In genomic region chr2:61214171-61214570, GRCh38 we compare ENCODE assay signal across 19 cellular contexts.
"Had no signal": no experiment of that assay in that cellular context is flagged by ENCODE, and none has a peak within 500 bp of the region (broad histone marks: within the 10 kb centered on the region; RNA-seq: fewer than 3 reads in every experiment).

No MANE protein-coding gene starts in this region.

- H3K4me1 Mint-ChIP-seq: activated CD4-positive, alpha-beta T cell treated with anti-CD3 and anti-CD28 coated beads, Interleukin-2, amount 10 ng/mL, durations not matched to agents 24 days and 14 days; memory B cell; naive thymus-derived CD8-positive, alpha-beta T cell; WTC11 had no signal

- DNase-seq: activated CD4-positive, alpha-beta T cell treated with anti-CD3 and anti-CD28 coated beads, Interleukin-2, amount 10 ng/mL, durations not matched to agents 24 days and 14 days; activated CD8-positive, alpha-beta memory T cell treated with anti-CD3 and anti-CD28 coated beads, Interleukin-2, amount 50 U/mL, for 48 hours; activated naive CD4-positive, alpha-beta T cell treated with anti-CD3 and anti-CD28 coated beads, Interleukin-2, amount 50 U/mL, for 16 hours; left lung; naive thymus-derived CD8-positive, alpha-beta T cell; right cardiac atrium; small intestine; stimulated activated CD4-positive, alpha-beta T cell treated with anti-CD3 and anti-CD28 coated beads, Interleukin-4, amount 100 ng/mL, for 4 hours; stimulated activated CD8-positive, alpha-beta memory T cell treated with anti-CD3 and anti-CD28 coated beads, Interleukin-4, amount 100 ng/mL, for 48 hours; stomach; T-helper 2 cell; thyroid gland had no signal

- H3K9me3 Mint-ChIP-seq: activated T-helper 1 cell treated with anti-CD3 and anti-CD28 coated beads, Interleukin-12 subunit alpha, Interleukin-12 subunit beta, Interleukin-2, Interleukin-4 antibody, amounts not matched to agents 30 ng/mL and 10 ng/mL and 1 ng/mL, durations not matched to agents 14 hours and 24 hours and 36 hours; memory B cell; naive thymus-derived CD8-positive, alpha-beta T cell; WTC11 had no signal

- ATAC-seq: left lung; naive thymus-derived CD8-positive, alpha-beta T cell; right cardiac atrium; WTC11 had no signal

- H3K27me3 Mint-ChIP-seq: activated CD4-positive, alpha-beta T cell treated with anti-CD3 and anti-CD28 coated beads, Interleukin-2, amount 10 ng/mL, durations not matched to agents 24 days and 14 days; memory B cell; naive thymus-derived CD8-positive, alpha-beta T cell had no signal

- H3K4me3 ChIP-seq: cardiac muscle cell, hepatocyte, left lung, stomach, thyroid gland had no signal

- H3K4me3 Mint-ChIP-seq: activated CD4-positive, alpha-beta T cell treated with anti-CD3 and anti-CD28 coated beads, Interleukin-2, amount 10 ng/mL, durations not matched to agents 24 days and 14 days; activated T-helper 1 cell treated with anti-CD3 and anti-CD28 coated beads, Interleukin-12 subunit alpha, Interleukin-12 subunit beta, Interleukin-2, Interleukin-4 antibody, amounts not matched to agents 30 ng/mL and 10 ng/mL and 1 ng/mL, durations not matched to agents 14 hours and 24 hours and 36 hours; memory B cell; naive thymus-derived CD8-positive, alpha-beta T cell; WTC11 had no signal

- FAIRE-seq: keratinocyte, urothelium cell line had no signal

- H3K27ac Mint-ChIP-seq: activated CD4-positive, alpha-beta T cell treated with anti-CD3 and anti-CD28 coated beads, Interleukin-2, amount 10 ng/mL, durations not matched to agents 24 days and 14 days; activated T-helper 1 cell treated with anti-CD3 and anti-CD28 coated beads, Interleukin-12 subunit alpha, Interleukin-12 subunit beta, Interleukin-2, Interleukin-4 antibody, amounts not matched to agents 30 ng/mL and 10 ng/mL and 1 ng/mL, durations not matched to agents 14 hours and 24 hours and 36 hours; memory B cell; WTC11 had no signal
